Comparison of ENCODE assay signal across 17 cellular contexts in the genomic region with DNA sequence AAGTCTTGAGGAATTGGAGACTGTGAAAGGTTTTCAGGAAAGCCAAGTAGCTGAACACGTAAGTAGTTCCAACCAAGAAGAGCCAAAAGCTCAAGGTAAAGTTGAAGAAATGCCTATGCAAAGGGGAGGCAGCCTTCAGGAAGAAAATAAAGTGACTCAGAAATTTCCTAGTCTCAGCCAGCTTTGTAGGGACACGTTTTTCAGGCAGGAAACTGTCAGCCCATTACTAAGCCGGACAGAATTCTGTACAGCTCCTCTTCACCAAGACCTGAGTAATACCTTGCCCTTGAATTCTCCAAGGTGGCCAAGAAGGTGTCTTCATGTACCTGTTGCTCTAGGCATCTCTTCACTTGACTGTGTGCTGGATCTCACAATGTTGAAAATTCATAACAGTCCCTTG. TPM values are rescaled to one million over a fixed set of nuclear protein-coding genes. Genes with fewer than 3 reads are reported as not detected.
A peak's percentile ranks its signal among the peaks of the same experiment; 100 is the strongest.
DNase-seq lines count a peak whose midpoint lies in the region; ATAC-seq, FAIRE-seq and TF ChIP-seq lines count a peak whose summit lies in the region.
"Had no signal": no experiment of that assay in that cellular context is flagged by ENCODE, and none has a peak within 500 bp of the region (broad histone marks: within the 10 kb centered on the region; RNA-seq: fewer than 3 reads in every experiment).

No MANE protein-coding gene starts in this region.

- TF ChIP-seq POLR2A in endothelial cell of umbilical vein (IDR thresholded peaks at IDR 0.05; ENCODE audit: low read depth, low read length) = no peak

- POLR2A ChIA-PET in endothelial cell of umbilical vein (lab: Charles Lee) = no interaction called here

- H3K36me3 ChIP-seq in RWPE2 (ENCODE audit: low read depth) = no peaks in the 10 kb centered on the region
- peaks cover 0 to 11% of the 10 kb centered on the region in 2 experiments for H3K36me3 ChIP-seq in endothelial cell of umbilical vein (ENCODE audit: control insufficient read depth in 2 of 2, extremely low read depth in 1 of 2, insufficient read depth in 2 of 2, low read length in 2 of 2)

- intact Hi-C loops in endothelial cell of umbilical vein (cut with micrococcal nuclease) = no loop called here

- DNase-seq in HT1080 (ENCODE audit: low read depth) = peak; percentile 7
- DNase-seq in RWPE2 (ENCODE audit: low spot score) = no peak
- no peak for DNase-seq in endothelial cell of umbilical vein (ENCODE audit: low read depth, low spot score)
- DNase-seq in foreskin keratinocyte = peak; percentile 72 to 90
- no peak for DNase-seq in activated CD4-positive, alpha-beta T cell treated with anti-CD3 and anti-CD28 coated beads, Interleukin-2, amount 50 U/mL, for 4 hours
- no peak for DNase-seq in NOMO-1 treated with dmso at 0.1 percent for 144 hours (lab: John Stamatoyannopoulos, UW; ENCODE audit: unreplicated experiment)
- DNase-seq: Calu3; CD8-positive, alpha-beta T cell; DMS79 treated with DMSO at 0.1 percent for 48 hours; GF-D8; H9 had no signal

- no peaks in the 10 kb centered on the region for H3K9me1 ChIP-seq in endothelial cell of umbilical vein (replicated peaks; ENCODE audit: control insufficient read depth, extremely low read depth, insufficient read depth, low read length)

- H3K79me2 ChIP-seq in endothelial cell of umbilical vein (ENCODE audit: control insufficient read depth, insufficient read depth, low read length) = no peaks in the 10 kb centered on the region

- no peaks in the 10 kb centered on the region for H3K27me3 ChIP-seq in RWPE2 (ENCODE audit: insufficient read depth, poor library complexity, severe bottlenecking)
- H3K27me3 ChIP-seq in endothelial cell of umbilical vein (ENCODE audit: control insufficient read depth in 2 of 2, insufficient read depth in 2 of 2, low read length in 2 of 2) = no peaks in the 10 kb centered on the region
- H3K27me3 ChIP-seq in foreskin keratinocyte = no peaks in the 10 kb centered on the region
- H3K27me3 ChIP-seq: BLaER1 treated with 17β-estradiol and CSF1 and Interleukin-3, amounts not matched to agents 10 nM and 100 nM had no signal

- TF ChIP-seq CTCF in RWPE2 (IDR thresholded peaks at IDR 0.05; ENCODE audit: poor library complexity, severe bottlenecking) = no peak
- TF ChIP-seq CTCF in endothelial cell of umbilical vein (IDR thresholded peaks at IDR 0.05; ENCODE audit: extremely low read depth in 1 of 2, insufficient read depth in 1 of 2, low read depth in 1 of 2, low read length in 2 of 2) = no peak
- TF ChIP-seq CTCF in foreskin keratinocyte (conservative IDR thresholded peaks at IDR 0.05) = no peak

- no peak overlapping the region for H3K4me2 ChIP-seq in endothelial cell of umbilical vein (ENCODE audit: insufficient read depth, low read length)
- H3K4me2 ChIP-seq: BLaER1 treated with 17β-estradiol and CSF1 and Interleukin-3, amounts not matched to agents 10 nM and 100 nM had no signal

- no peak overlapping the region for H3K9ac ChIP-seq in endothelial cell of umbilical vein (replicated peaks; ENCODE audit: extremely low read depth, insufficient read depth, low read length)
- H3K9ac ChIP-seq: BLaER1 treated with 17β-estradiol and CSF1 and Interleukin-3, amounts not matched to agents 10 nM and 100 nM had no signal

- H3K4me3 ChIP-seq in RWPE2 (ENCODE audit: severe bottlenecking) = no peak overlapping the region
- no peak overlapping the region for H3K4me3 ChIP-seq in endothelial cell of umbilical vein (replicated peaks in 1 of 3; ENCODE audit: insufficient read depth in 1 of 3, low read depth in 1 of 3, low read length in 3 of 3)
- H3K4me3 ChIP-seq: BLaER1 treated with 17β-estradiol and CSF1 and Interleukin-3, amounts not matched to agents 10 nM and 100 nM had no signal

- CTCF ChIA-PET in endothelial cell of umbilical vein (lab: Charles Lee) = no interaction called here

- FAIRE-seq in endothelial cell of umbilical vein (lab: Jason Lieb, UNC) = peak; percentile 56
- FAIRE-seq: H1, HepG2, HTR-8/SVneo had no signal

- BruUV-seq in endothelial cell of umbilical vein (replicated peaks; lab: Mats Ljungman, UMichigan) = no TSS peak

- H3K9me3 ChIP-seq in RWPE2 (ENCODE audit: severe bottlenecking) (no peaks in the 10 kb centered on the region), endothelial cell of umbilical vein (replicated peaks; ENCODE audit: control insufficient read depth, insufficient read depth, low read length) (no peaks in the 10 kb centered on the region)
- H3K9me3 ChIP-seq: BLaER1 treated with 17β-estradiol and CSF1 and Interleukin-3, amounts not matched to agents 10 nM and 100 nM had no signal

- H4K20me1 ChIP-seq in endothelial cell of umbilical vein (replicated peaks; ENCODE audit: control insufficient read depth, extremely low read depth, insufficient read depth, low read length) = no peaks in the 10 kb centered on the region

- dilution Hi-C loops in endothelial cell of umbilical vein (cut with MboI; ENCODE audit: extremely low pct_ligation_motif_present, low sequenced_read_pairs) = no loop called here

- H2AFZ ChIP-seq in endothelial cell of umbilical vein (ENCODE audit: low read depth, low read length) = no peak overlapping the region

- ATAC-seq in RWPE2 (ENCODE audit: low read depth) (peak; percentile 78), foreskin keratinocyte (peak; percentile 86), SK-N-SH treated with all-trans-retinoic acid at 6 μM for 48 hours (no peak)
- ATAC-seq: CD8-positive, alpha-beta T cell; HepG2 had no signal

- peaks cover 4% of the 10 kb centered on the region for H3K4me1 ChIP-seq in RWPE2 (ENCODE audit: insufficient read depth, poor library complexity, severe bottlenecking)
- no peaks in the 10 kb centered on the region for H3K4me1 ChIP-seq in endothelial cell of umbilical vein (ENCODE audit: control insufficient read depth, extremely low read depth, insufficient read depth, low read length)
- peaks cover 6% of the 10 kb centered on the region for H3K4me1 ChIP-seq in foreskin keratinocyte
- H3K4me1 ChIP-seq: BLaER1 treated with 17β-estradiol and CSF1 and Interleukin-3, amounts not matched to agents 10 nM and 100 nM had no signal

- H3K27ac ChIP-seq in RWPE2 (ENCODE audit: poor library complexity, severe bottlenecking) (peak overlapping the region; percentile 31), endothelial cell of umbilical vein (ENCODE audit: insufficient read depth, low read depth, low read length) (no peak overlapping the region), foreskin keratinocyte (peak overlapping the region; percentile 35)
- H3K27ac ChIP-seq: BLaER1 treated with 17β-estradiol and CSF1 and Interleukin-3, amounts not matched to agents 10 nM and 100 nM; HL-60 had no signal

TF ChIP-seq in endothelial cell of umbilical vein, 7 proteins besides CTCF, POLR2A, EP300 and RAD21:
- TF ChIP-seq MAX (IDR thresholded peaks at IDR 0.05; ENCODE audit: insufficient read depth, insufficient read length) (no peak), POLR2AphosphoS5 (IDR thresholded peaks at IDR 0.05; ENCODE audit: insufficient read depth, low read depth, low read length) (no peak)

TF ChIP-seq in SK-N-SH treated with all-trans-retinoic acid at 6 μM for 48 hours, 23 proteins besides CTCF, POLR2A, EP300 and RAD21:
- no peak for TF ChIP-seq ZNF8 (CRISPR knock-in tag; IDR thresholded peaks at IDR 0.05)

RNA-seq across cellular contexts. Expression of gene CDAN1, which starts 48.6 kb away (rescaled TPM):
- 10.8 and 10.9 TPM in 2 replicates for total RNA-seq in HT1080 (2014; rRNA removed; shearing (Covaris generic))
- 5.6 and 6.1 TPM in 2 replicates for polyA plus RNA-seq in HT1080 (2015; cell fraction: cytosol; rRNA removed)
- polyA plus RNA-seq in HT1080 (2015; cell fraction: nucleus; rRNA removed) = 26.4 and 26.8 TPM in 2 replicates
- total RNA-seq in endothelial cell of umbilical vein = 23.4 and 25.9 TPM in 2 replicates
- 6.5 and 7.2 TPM in 2 replicates for polyA plus RNA-seq in endothelial cell of umbilical vein
- 6.2 and 6.3 TPM in 2 replicates for polyA plus RNA-seq in endothelial cell of umbilical vein (2011; cell fraction: cytosol; rRNA removed)
- polyA plus RNA-seq in endothelial cell of umbilical vein (2011; cell fraction: nucleus; rRNA removed) = 23.9 and 26.1 TPM in 2 replicates
- 7.7 and 8.9 TPM in 2 replicates for polyA plus RNA-seq in endothelial cell of umbilical vein (2012)
- 11.1 and 12.8 TPM in 2 replicates for polyA minus RNA-seq in endothelial cell of umbilical vein
- 7.1 TPM for polyA minus RNA-seq in endothelial cell of umbilical vein (2011; cell fraction: cytosol; rRNA and poly(A)+ RNA removed)
- 8.8 and 9.4 TPM in 2 replicates for polyA minus RNA-seq in endothelial cell of umbilical vein (2011; cell fraction: nucleus; rRNA and poly(A)+ RNA removed)
- 9.9 and 10.9 TPM in 2 replicates for total RNA-seq in foreskin keratinocyte
- polyA plus RNA-seq in foreskin keratinocyte = 6.3 and 7.6 TPM in 2 replicates

Comparison
In these comparisons a context has a peak if more than half of its experiments do, and no peak if none do; other contexts are left out.
1. DNase-seq: peak in HT1080 (single experiment) and foreskin keratinocyte (2 of 2); none in RWPE2 (single experiment), endothelial cell of umbilical vein (single experiment), activated CD4-positive, alpha-beta T cell treated with anti-CD3 and anti-CD28 coated beads, Interleukin-2, amount 50 U/mL, for 4 hours (0 of 2) and NOMO-1 treated with dmso at 0.1 percent for 144 hours (single experiment).